1 cellular context compared by ENCODE assay signal in the genomic region with DNA sequence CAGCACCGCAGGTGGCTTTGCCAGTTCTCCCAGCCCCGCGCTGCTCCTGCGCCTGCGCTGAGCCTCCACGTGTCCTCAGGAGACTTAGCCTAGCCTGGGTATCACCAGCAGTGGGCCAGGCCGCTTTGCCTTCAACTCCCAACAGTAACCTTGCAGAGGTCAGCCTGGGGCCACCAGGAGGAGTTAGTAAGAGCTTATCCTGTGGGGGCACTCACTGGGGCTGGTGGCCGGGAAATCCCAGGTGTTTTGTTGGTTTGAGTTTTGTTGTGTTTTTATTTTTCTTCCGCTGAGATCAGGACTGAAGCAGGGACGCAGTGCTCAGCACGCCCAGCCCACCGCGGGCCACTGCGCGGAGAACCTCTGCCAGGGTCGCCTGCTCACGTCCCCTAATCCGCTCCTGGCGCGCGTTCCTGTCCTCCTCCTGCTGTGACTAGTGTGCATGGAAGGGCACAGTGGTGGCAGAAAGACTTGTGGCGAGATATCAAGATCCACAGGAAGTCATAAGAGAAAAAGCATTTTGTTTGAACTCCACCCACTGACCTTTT.
TF ChIP-seq lines count a peak whose summit lies in the region.

No MANE protein-coding gene starts in this region.

TF ChIP-seq in HepG2, 621 proteins besides CTCF, POLR2A, EP300 and RAD21 (continued from another document and continues in another):
- TF ChIP-seq AFF4 (CRISPR knock-in tag; IDR thresholded peaks at IDR 0.05): no peak
- TF ChIP-seq JUND (CRISPR knock-in tag; IDR thresholded peaks at IDR 0.05): no peak
- peak; percentile 48; the same call in 1 of the 2 replicates for TF ChIP-seq NKX3-1 (CRISPR knock-in tag; IDR thresholded peaks at IDR 0.05)
- TF ChIP-seq NBN (conservative IDR thresholded peaks at IDR 0.05): no peak
- no peak for TF ChIP-seq MXD4 (CRISPR knock-in tag; IDR thresholded peaks at IDR 0.05)
- TF ChIP-seq KMT2A (CRISPR knock-in tag; IDR thresholded peaks at IDR 0.05): peak; percentile 43; the same call in 1 of the 2 replicates
- no peak for TF ChIP-seq CBX1 (IDR thresholded peaks at IDR 0.05; ENCODE audit: low read depth)
- no peak for TF ChIP-seq PRDM10 (CRISPR knock-in tag; IDR thresholded peaks at IDR 0.05; ENCODE audit: low read depth)
- peak; percentile 93 for TF ChIP-seq RBFOX2 (IDR thresholded peaks at IDR 0.05; ENCODE audit: low read depth, low read length)
- no peak for TF ChIP-seq ZNF280D (CRISPR knock-in tag; IDR thresholded peaks at IDR 0.05)
- TF ChIP-seq HNRNPL (IDR thresholded peaks at IDR 0.05; ENCODE audit: low read depth, low read length): peak; percentile 88
- TF ChIP-seq, protein P1, sequence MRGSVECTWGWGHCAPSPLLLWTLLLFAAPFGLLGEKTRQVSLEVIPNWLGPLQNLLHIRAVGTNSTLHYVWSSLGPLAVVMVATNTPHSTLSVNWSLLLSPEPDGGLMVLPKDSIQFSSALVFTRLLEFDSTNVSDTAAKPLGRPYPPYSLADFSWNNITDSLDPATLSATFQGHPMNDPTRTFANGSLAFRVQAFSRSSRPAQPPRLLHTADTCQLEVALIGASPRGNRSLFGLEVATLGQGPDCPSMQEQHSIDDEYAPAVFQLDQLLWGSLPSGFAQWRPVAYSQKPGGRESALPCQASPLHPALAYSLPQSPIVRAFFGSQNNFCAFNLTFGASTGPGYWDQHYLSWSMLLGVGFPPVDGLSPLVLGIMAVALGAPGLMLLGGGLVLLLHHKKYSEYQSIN (CRISPR knock-in tag; IDR thresholded peaks at IDR 0.05; ENCODE audit: borderline replicate concordance): no peak
- no peak for TF ChIP-seq MAFG (CRISPR knock-in tag; IDR thresholded peaks at IDR 0.05)
- TF ChIP-seq HOXA3 (CRISPR knock-in tag; IDR thresholded peaks at IDR 0.05): peak; percentile 70; the same call in 1 of the 2 replicates
- no peak for TF ChIP-seq NR2F2 (IDR thresholded peaks at IDR 0.05; ENCODE audit: borderline replicate concordance, low read depth)
- no peak for TF ChIP-seq MBD4 (IDR thresholded peaks at IDR 0.05; ENCODE audit: borderline replicate concordance, low read length)
- peak; percentile 68; the same call in 1 of the 2 replicates for TF ChIP-seq ZNF749 (CRISPR knock-in tag; IDR thresholded peaks at IDR 0.05; ENCODE audit: borderline replicate concordance)
- TF ChIP-seq NFYC (CRISPR knock-in tag; IDR thresholded peaks at IDR 0.05): peak; percentile 23; the same call in 1 of the 2 replicates
- TF ChIP-seq HBP1 (CRISPR knock-in tag; IDR thresholded peaks at IDR 0.05; ENCODE audit: low read depth): no peak; the same call in 1 of the 2 replicates
- peak; percentile 22 for TF ChIP-seq ZNF709 (CRISPR knock-in tag; IDR thresholded peaks at IDR 0.05)
- no peak for TF ChIP-seq U2AF2 (IDR thresholded peaks at IDR 0.05; ENCODE audit: low read depth, low read length)
- TF ChIP-seq, protein P2, sequence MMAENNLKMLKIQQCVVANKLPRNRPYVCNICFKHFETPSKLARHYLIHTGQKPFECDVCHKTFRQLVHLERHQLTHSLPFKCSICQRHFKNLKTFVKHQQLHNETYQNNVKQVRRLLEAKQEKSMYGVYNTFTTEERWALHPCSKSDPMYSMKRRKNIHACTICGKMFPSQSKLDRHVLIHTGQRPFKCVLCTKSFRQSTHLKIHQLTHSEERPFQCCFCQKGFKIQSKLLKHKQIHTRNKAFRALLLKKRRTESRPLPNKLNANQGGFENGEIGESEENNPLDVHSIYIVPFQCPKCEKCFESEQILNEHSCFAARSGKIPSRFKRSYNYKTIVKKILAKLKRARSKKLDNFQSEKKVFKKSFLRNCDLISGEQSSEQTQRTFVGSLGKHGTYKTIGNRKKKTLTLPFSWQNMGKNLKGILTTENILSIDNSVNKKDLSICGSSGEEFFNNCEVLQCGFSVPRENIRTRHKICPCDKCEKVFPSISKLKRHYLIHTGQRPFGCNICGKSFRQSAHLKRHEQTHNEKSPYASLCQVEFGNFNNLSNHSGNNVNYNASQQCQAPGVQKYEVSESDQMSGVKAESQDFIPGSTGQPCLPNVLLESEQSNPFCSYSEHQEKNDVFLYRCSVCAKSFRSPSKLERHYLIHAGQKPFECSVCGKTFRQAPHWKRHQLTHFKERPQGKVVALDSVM (CRISPR knock-in tag; IDR thresholded peaks at IDR 0.05): no peak
- TF ChIP-seq PRMT3 (CRISPR knock-in tag; IDR thresholded peaks at IDR 0.05; ENCODE audit: borderline replicate concordance, low read depth): no peak
- no peak for TF ChIP-seq ZNF788 (CRISPR knock-in tag; IDR thresholded peaks at IDR 0.05; ENCODE audit: borderline replicate concordance)
- TF ChIP-seq MTF1 (CRISPR knock-in tag; IDR thresholded peaks at IDR 0.05): no peak
- TF ChIP-seq CREB1 (IDR thresholded peaks at IDR 0.05): no peak
- no peak for TF ChIP-seq CREB1 (CRISPR knock-in tag; IDR thresholded peaks at IDR 0.05)
- no peak for TF ChIP-seq ZNF878 (CRISPR knock-in tag; IDR thresholded peaks at IDR 0.05)
- no peak for TF ChIP-seq JUN (CRISPR knock-in tag; IDR thresholded peaks at IDR 0.05)
- TF ChIP-seq MTA1 (CRISPR knock-in tag; IDR thresholded peaks at IDR 0.05; ENCODE audit: borderline replicate concordance): no peak
- TF ChIP-seq KLF12 (CRISPR knock-in tag; IDR thresholded peaks at IDR 0.05; ENCODE audit: borderline replicate concordance): no peak
- TF ChIP-seq, protein P3, sequence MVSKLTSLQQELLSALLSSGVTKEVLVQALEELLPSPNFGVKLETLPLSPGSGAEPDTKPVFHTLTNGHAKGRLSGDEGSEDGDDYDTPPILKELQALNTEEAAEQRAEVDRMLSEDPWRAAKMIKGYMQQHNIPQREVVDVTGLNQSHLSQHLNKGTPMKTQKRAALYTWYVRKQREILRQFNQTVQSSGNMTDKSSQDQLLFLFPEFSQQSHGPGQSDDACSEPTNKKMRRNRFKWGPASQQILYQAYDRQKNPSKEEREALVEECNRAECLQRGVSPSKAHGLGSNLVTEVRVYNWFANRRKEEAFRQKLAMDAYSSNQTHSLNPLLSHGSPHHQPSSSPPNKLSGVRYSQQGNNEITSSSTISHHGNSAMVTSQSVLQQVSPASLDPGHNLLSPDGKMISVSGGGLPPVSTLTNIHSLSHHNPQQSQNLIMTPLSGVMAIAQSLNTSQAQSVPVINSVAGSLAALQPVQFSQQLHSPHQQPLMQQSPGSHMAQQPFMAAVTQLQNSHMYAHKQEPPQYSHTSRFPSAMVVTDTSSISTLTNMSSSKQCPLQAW (CRISPR knock-in tag; IDR thresholded peaks at IDR 0.05): no peak; the same call in 1 of the 2 replicates
- no peak for TF ChIP-seq ZNF256 (CRISPR knock-in tag; conservative IDR thresholded peaks at IDR 0.05)
- no peak for TF ChIP-seq ZNF20 (CRISPR knock-in tag; IDR thresholded peaks at IDR 0.05)
- no peak for TF ChIP-seq EZH2 (conservative IDR thresholded peaks at IDR 0.05; ENCODE audit: low read depth, low read length)
- TF ChIP-seq ZZZ3 (CRISPR knock-in tag; IDR thresholded peaks at IDR 0.05; ENCODE audit: borderline replicate concordance): no peak
- TF ChIP-seq, protein P4, sequence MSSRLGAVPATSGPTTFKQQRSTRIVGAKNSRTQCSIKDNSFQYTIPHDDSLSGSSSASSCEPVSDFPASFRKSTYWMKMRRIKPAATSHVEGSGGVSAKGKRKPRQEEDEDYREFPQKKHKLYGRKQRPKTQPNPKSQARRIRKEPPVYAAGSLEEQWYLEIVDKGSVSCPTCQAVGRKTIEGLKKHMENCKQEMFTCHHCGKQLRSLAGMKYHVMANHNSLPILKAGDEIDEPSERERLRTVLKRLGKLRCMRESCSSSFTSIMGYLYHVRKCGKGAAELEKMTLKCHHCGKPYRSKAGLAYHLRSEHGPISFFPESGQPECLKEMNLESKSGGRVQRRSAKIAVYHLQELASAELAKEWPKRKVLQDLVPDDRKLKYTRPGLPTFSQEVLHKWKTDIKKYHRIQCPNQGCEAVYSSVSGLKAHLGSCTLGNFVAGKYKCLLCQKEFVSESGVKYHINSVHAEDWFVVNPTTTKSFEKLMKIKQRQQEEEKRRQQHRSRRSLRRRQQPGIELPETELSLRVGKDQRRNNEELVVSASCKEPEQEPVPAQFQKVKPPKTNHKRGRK (CRISPR knock-in tag; IDR thresholded peaks at IDR 0.05): no peak
- TF ChIP-seq CREM (IDR thresholded peaks at IDR 0.05): peak; percentile 49; the same call in 1 of the 2 replicates
- TF ChIP-seq CREM (CRISPR knock-in tag; IDR thresholded peaks at IDR 0.05): no peak
- no peak for TF ChIP-seq TEAD3 (CRISPR knock-in tag; optimal IDR thresholded peaks at IDR 0.05; ENCODE audit: borderline replicate concordance)
- no peak for TF ChIP-seq ZNF460 (CRISPR knock-in tag; IDR thresholded peaks at IDR 0.05; ENCODE audit: borderline replicate concordance)
